8 cellular contexts compared by ENCODE assay signal in the genomic region with DNA sequence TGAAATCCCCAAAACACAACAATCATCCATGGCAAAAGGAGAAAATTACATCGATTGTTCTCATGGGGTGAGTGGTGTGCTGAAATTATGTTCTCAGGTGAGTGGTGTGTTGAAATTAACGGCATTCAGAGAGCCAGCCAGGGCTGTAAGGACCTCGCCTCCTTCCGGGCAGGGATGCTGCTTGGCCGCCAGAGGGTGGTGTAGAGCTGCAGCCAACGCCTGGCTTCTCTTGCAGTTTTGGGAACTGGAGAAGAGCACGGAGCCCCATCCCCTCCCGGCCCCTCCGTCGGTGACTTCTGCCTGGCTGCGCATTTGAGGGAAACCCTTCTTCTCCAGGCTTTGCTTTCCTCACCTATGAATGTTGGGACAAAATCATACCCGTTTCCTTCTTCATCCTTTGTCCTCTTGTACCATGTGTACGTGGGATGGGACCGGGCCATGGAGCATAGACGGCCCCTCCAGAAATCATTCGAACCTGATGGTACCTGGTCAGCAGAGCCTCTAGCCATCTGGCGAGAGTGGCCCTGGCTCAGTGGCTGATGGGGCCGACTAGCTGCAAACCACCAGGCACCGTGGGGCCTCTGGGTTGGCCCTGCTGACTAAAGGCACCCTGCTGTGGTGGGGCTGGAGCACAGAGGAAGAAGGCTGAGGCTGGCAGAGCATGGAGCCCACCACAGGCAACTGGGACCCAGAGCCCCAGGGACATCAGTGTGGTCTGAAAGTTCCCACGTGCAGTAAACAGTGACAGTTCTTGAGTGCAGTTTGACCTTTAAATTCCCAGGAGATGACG. TPM values are rescaled to one million over a fixed set of nuclear protein-coding genes. Genes with fewer than 3 reads are reported as not detected.
DNase-seq lines count a peak whose midpoint lies in the region; ATAC-seq lines count a peak whose summit lies in the region.

No MANE protein-coding gene starts in this region.

- no peaks in the 10 kb centered on the region for H3K27me3 Mint-ChIP-seq in IgD-negative memory B cell
- H3K27me3 Mint-ChIP-seq in T-cell = no peaks in the 10 kb centered on the region

- ATAC-seq in GM19463 (IDR thresholded peaks at IDR 0.05; ENCODE audit: unreplicated experiment) (peak; percentile 79), T-cell (replicated peaks in 1 of 4) (peak; percentile 67 to 77 (median 73))

- peak overlapping the region in 2 of 3 donors; percentile 32 to 62 for H3K27ac Mint-ChIP-seq in IgD-negative memory B cell
- H3K27ac Mint-ChIP-seq in T-cell = no peak overlapping the region

- intact Hi-C loops in posterior vena cava (cut with DNase I) = no loop called here

- H3K4me3 Mint-ChIP-seq in IgD-negative memory B cell (no peak overlapping the region), T-cell (no peak overlapping the region)

- H3K9me3 Mint-ChIP-seq in IgD-negative memory B cell = no peaks in the 10 kb centered on the region
- no peaks in the 10 kb centered on the region for H3K9me3 Mint-ChIP-seq in T-cell

- DNase-seq in CMK (ENCODE audit: low read depth) (peak; percentile 20), T-cell (peak in 29 of 34 experiments; percentile 17 to 51 (median 37)), astrocyte of the hippocampus (ENCODE audit: low read depth, low spot score) (peak; percentile 83), iPS DF 19.7 (ENCODE audit: low read depth, low spot score) (peak; percentile 23), posterior vena cava (ENCODE audit: low spot score) (no peak)
- DNase-seq in stimulated activated CD4-positive, alpha-beta T cell treated with anti-CD3 and anti-CD28 coated beads, Interleukin-12 subunit alpha, Interleukin-12 subunit beta, amount 100 ng/mL, for 24 hours (ENCODE audit: low read depth in 2 of 2) = peak; percentile 17 to 41

- POLR2A ChIA-PET in T-cell (lab: Charles Lee) = no interaction called here

- CTCF ChIA-PET in T-cell (lab: Charles Lee) = interaction anchor here in 1 of 2 donors (1.0 to 1.2 kb wide), 2 partner anchors 10 to 18 kb away, joined by 3 read pairs; no protein-coding TSS in a partner anchor

- peaks cover 0 to 2% (median 0%) of the 10 kb centered on the region in 3 donors for H3K4me1 Mint-ChIP-seq in IgD-negative memory B cell
- peaks cover 0 to 3% (median 2%) of the 10 kb centered on the region in 3 donors for H3K4me1 Mint-ChIP-seq in T-cell

- H3K36me3 Mint-ChIP-seq in IgD-negative memory B cell (peaks cover 8% of the 10 kb centered on the region), T-cell (peaks cover 41% of the 10 kb centered on the region)

RNA-seq across cellular contexts. Expression of a gene that starts 28.4 kb away (rescaled TPM):
- polyA plus RNA-seq in IgD-negative memory B cell = 18.0 TPM
- 10 to 100 TPM; 25.6 to 40.9 (median 35.3) TPM for total RNA-seq in T-cell
- 10 to 100 TPM; 14.2 to 15.5 TPM for total RNA-seq in posterior vena cava

RNA-seq across cellular contexts. Expression of a gene that starts 28.4 kb away (rescaled TPM):
- 13.1 TPM for polyA plus RNA-seq in IgD-negative memory B cell
- total RNA-seq in T-cell (10 to 100 TPM in 4 of 5 donors, 1 to 10 TPM in 1; 9.4 to 20.7 (median 15.8) TPM), posterior vena cava (10 to 100 TPM; 29.7 to 36.8 TPM)

Comparison
In these comparisons a context has a peak if more than half of its experiments do, and no peak if none do; other contexts are left out.
1. H3K27ac Mint-ChIP-seq: peak in IgD-negative memory B cell (2 of 3); none in T-cell (0 of 2).